In genomic region chr2:25983735-25984134, GRCh38 we compare ENCODE assay signal across 18 cellular contexts. TPM values are rescaled to one million over a fixed set of nuclear protein-coding genes. Genes with fewer than 3 reads are reported as not detected.
DNase-seq lines count a peak whose midpoint lies in the region; ATAC-seq and TF ChIP-seq lines count a peak whose summit lies in the region.
"Had no signal": no experiment of that assay in that cellular context is flagged by ENCODE, and none has a peak within 500 bp of the region (broad histone marks: within the 10 kb centered on the region; RNA-seq: fewer than 3 reads in every experiment).

No MANE protein-coding gene starts in this region.

- peaks cover 27% of the 10 kb centered on the region for H3K79me2 ChIP-seq in GM23338 (replicated peaks; ENCODE audit: insufficient read depth)

- H3K27me3 ChIP-seq in CD8-positive, alpha-beta T cell (ENCODE audit: insufficient read depth, low read length) = no peaks in the 10 kb centered on the region
- no peaks in the 10 kb centered on the region for H3K27me3 ChIP-seq in GM23338 (ENCODE audit: insufficient read depth)
- H3K27me3 ChIP-seq: BLaER1, thyroid gland had no signal

- peaks cover 10% of the 10 kb centered on the region; the same call in 1 of the 2 replicates for H4K20me1 ChIP-seq in GM23338 (replicated peaks; ENCODE audit: insufficient read depth)
- H4K20me1 ChIP-seq: BLaER1 had no signal

- H3K36me3 Mint-ChIP-seq in CD8-positive, alpha-beta T cell = no peaks in the 10 kb centered on the region
- peaks cover 27% of the 10 kb centered on the region for H3K36me3 Mint-ChIP-seq in GM23338 (ENCODE audit: low read depth)
- H3K36me3 Mint-ChIP-seq in central memory CD8-positive, alpha-beta T cell (ENCODE audit: insufficient read depth) = no peaks in the 10 kb centered on the region
- peaks cover 8% of the 10 kb centered on the region for H3K36me3 Mint-ChIP-seq in nephron (ENCODE audit: low read depth)

- H2AFZ ChIP-seq in GM23338 = peak overlapping the region; percentile 92

- no peak for TF ChIP-seq CTCF in CD8-positive, alpha-beta T cell (IDR thresholded peaks at IDR 0.05)
- TF ChIP-seq CTCF in GM23338 (conservative IDR thresholded peaks at IDR 0.05; ENCODE audit: low read depth in 2 of 2) (no peak), nephron (IDR thresholded peaks at IDR 0.05; ENCODE audit: unreplicated experiment in 3 of 3) (no peak)

- no peak overlapping the region for H3K27ac ChIP-seq in CD8-positive, alpha-beta T cell (ENCODE audit: low read depth, low read length)
- H3K27ac ChIP-seq in GM23338 (ENCODE audit: low read depth) = peak overlapping the region; percentile 97
- H3K27ac ChIP-seq: BLaER1, lower lobe of right lung, thyroid gland had no signal

- no peak overlapping the region for H3K4me3 ChIP-seq in CD8-positive, alpha-beta T cell (ENCODE audit: low read depth, low read length)
- peak overlapping the region; percentile 96; the same call in 1 of the 2 replicates for H3K4me3 ChIP-seq in GM23338
- H3K4me3 ChIP-seq: BLaER1, lower lobe of right lung, thyroid gland had no signal

- H3K9me3 Mint-ChIP-seq in CD8-positive, alpha-beta T cell = no peaks in the 10 kb centered on the region
- no peaks in the 10 kb centered on the region; the same call in 1 of the 3 replicates for H3K9me3 Mint-ChIP-seq in GM23338
- no peaks in the 10 kb centered on the region for H3K9me3 Mint-ChIP-seq in central memory CD8-positive, alpha-beta T cell
- no peaks in the 10 kb centered on the region for H3K9me3 Mint-ChIP-seq in nephron

- ATAC-seq in CD8-positive, alpha-beta T cell = no peak
- ATAC-seq in GM23338 = no peak
- no peak for ATAC-seq in central memory CD8-positive, alpha-beta T cell (replicated peaks; ENCODE audit: extremely low read depth, poor library complexity, severe bottlenecking)
- no peak for ATAC-seq in left colon
- ATAC-seq: lower lobe of right lung had no signal

- H3K4me1 ChIP-seq in CD8-positive, alpha-beta T cell (ENCODE audit: insufficient read depth, low read length) = peaks cover 11% of the 10 kb centered on the region
- H3K4me1 ChIP-seq in GM23338 (ENCODE audit: insufficient read depth) = peaks cover 24% of the 10 kb centered on the region

- no peak overlapping the region for H3K27ac Mint-ChIP-seq in CD8-positive, alpha-beta T cell
- no peak overlapping the region for H3K27ac Mint-ChIP-seq in GM23338
- peak overlapping the region; percentile 84 for H3K27ac Mint-ChIP-seq in central memory CD8-positive, alpha-beta T cell (ENCODE audit: low read depth)
- peak overlapping the region; percentile 71 to 91 (median 86) for H3K27ac Mint-ChIP-seq in nephron

- intact Hi-C loops in CD8-positive, alpha-beta T cell (cut with DNase I, micrococcal nuclease) = loop anchor here (2.0 to 10.0 kb wide), 7 partner anchors 51 to 1231 kb away; partner anchors contain the start of genes ADGRF3 (in 2 of the 2), DTNB (in 2 of the 2), SELENOI (in 2 of the 2) and ATRAID (in 1 of the 2)
- intact Hi-C loops in left colon (cut with DNase I, micrococcal nuclease) = no loop called here

- peaks cover 10% of the 10 kb centered on the region for H3K4me1 Mint-ChIP-seq in CD8-positive, alpha-beta T cell (ENCODE audit: low read depth)
- H3K4me1 Mint-ChIP-seq in GM23338 = peaks cover 33% of the 10 kb centered on the region
- peaks cover 27% of the 10 kb centered on the region for H3K4me1 Mint-ChIP-seq in central memory CD8-positive, alpha-beta T cell
- H3K4me1 Mint-ChIP-seq in nephron = peaks cover 24% of the 10 kb centered on the region

- peak overlapping the region; percentile 94; the same call in 1 of the 2 replicates for H3K4me2 ChIP-seq in GM23338
- H3K4me2 ChIP-seq: BLaER1, SK-N-SH had no signal

- no peaks in the 10 kb centered on the region; the same call in 1 of the 2 replicates for H3K9me2 ChIP-seq in GM23338 (ENCODE audit: insufficient read depth)
- H3K9me2 ChIP-seq: SK-N-SH had no signal

- CTCF ChIA-PET in CD8-positive, alpha-beta T cell (lab: Charles Lee) = interaction anchor here (0.6 to 1.6 kb wide), 2 partner anchors 161 to 219 kb away, joined by 4 to 6 read pairs; no protein-coding TSS in a partner anchor

- no peak for DNase-seq in CD8-positive, alpha-beta T cell
- DNase-seq in GM23338 (ENCODE audit: low spot score) (no peak), left colon (no peak), DMS 273 treated with DMSO at 0.1 percent for 48 hours (lab: John Stamatoyannopoulos, UW) (no peak), DMS79 treated with DMSO at 0.1 percent for 48 hours (lab: John Stamatoyannopoulos, UW) (no peak)
- DNase-seq in central memory CD8-positive, alpha-beta T cell (ENCODE audit: low spot score in 2 of 2) = no peak
- no peak for DNase-seq in stimulated activated CD4-positive, alpha-beta T cell treated with anti-CD3 and anti-CD28 coated beads, Interleukin-12 subunit alpha, Interleukin-12 subunit beta, amount 100 ng/mL, for 4 hours
- DNase-seq: activated T-cell treated with anti-CD3 and anti-CD28 coated beads, Interleukin-2, amount 50 U/mL, for 1 hour; central memory CD4-positive, alpha-beta T cell; effector CD8-positive, alpha-beta T cell; lower lobe of right lung; NCI-H1436; NCI-H446; NK-92 treated with Interleukin-12 subunit alpha and Interleukin-12 subunit beta, amount 100 ng/mL, for 24 hours; SK-N-SH; thyroid gland had no signal

- H3K9me3 ChIP-seq in CD8-positive, alpha-beta T cell (ENCODE audit: low read length) = no peaks in the 10 kb centered on the region
- H3K9me3 ChIP-seq: BLaER1, lower lobe of right lung, SK-N-SH, thyroid gland had no signal

- peaks cover 15% of the 10 kb centered on the region for H3F3A ChIP-seq in GM23338 (replicated peaks; ENCODE audit: low read depth)

- no peaks in the 10 kb centered on the region for H3K27me3 Mint-ChIP-seq in CD8-positive, alpha-beta T cell (ENCODE audit: low read depth)
- peaks cover 15% of the 10 kb centered on the region for H3K27me3 Mint-ChIP-seq in GM23338 (ENCODE audit: insufficient read depth, low read depth, poor library complexity)
- H3K27me3 Mint-ChIP-seq in central memory CD8-positive, alpha-beta T cell = no peaks in the 10 kb centered on the region
- no peaks in the 10 kb centered on the region for H3K27me3 Mint-ChIP-seq in nephron (ENCODE audit: low read depth)

- POLR2A ChIA-PET in CD8-positive, alpha-beta T cell (lab: Charles Lee) = no interaction called here

- no peaks in the 10 kb centered on the region for H3K36me3 ChIP-seq in CD8-positive, alpha-beta T cell (ENCODE audit: insufficient read depth, low read length)
- no peaks in the 10 kb centered on the region for H3K36me3 ChIP-seq in GM23338 (ENCODE audit: insufficient read depth)
- H3K36me3 ChIP-seq: BLaER1, lower lobe of right lung, thyroid gland had no signal

- peak overlapping the region; percentile 39 for H3K4me3 Mint-ChIP-seq in CD8-positive, alpha-beta T cell
- peak overlapping the region; percentile 79; the same call in 2 of the 3 replicates for H3K4me3 Mint-ChIP-seq in GM23338
- H3K4me3 Mint-ChIP-seq in central memory CD8-positive, alpha-beta T cell = peak overlapping the region; percentile 84
- peak overlapping the region; percentile 89 to 90 (median 90) for H3K4me3 Mint-ChIP-seq in nephron

TF ChIP-seq in GM23338, 12 proteins besides CTCF, POLR2A, EP300 and RAD21 (continues in another document):
- TF ChIP-seq ETS1 (IDR thresholded peaks at IDR 0.05) (no peak), NANOG (IDR thresholded peaks at IDR 0.05; ENCODE audit: borderline replicate concordance) (no peak), ZNF331 (CRISPR knock-in tag; IDR thresholded peaks at IDR 0.05; ENCODE audit: low read depth) (no peak), CREB1 (CRISPR knock-in tag; IDR thresholded peaks at IDR 0.05; ENCODE audit: low read depth) (no peak), ZNF114 (CRISPR knock-in tag; IDR thresholded peaks at IDR 0.05) (no peak), JUNB (IDR thresholded peaks at IDR 0.05; ENCODE audit: unreplicated experiment) (no peak)

RNA-seq across cellular contexts. Expression of gene KIF3C, which starts 1.4 kb away (rescaled TPM):
- 1 to 10 TPM; 1.5 to 2.3 TPM for total RNA-seq in CD8-positive, alpha-beta T cell
- 34.6 and 40.0 TPM in 2 replicates for total RNA-seq in GM23338 (2014; rRNA removed; shearing (Covaris generic))
- 14.9 and 16.7 TPM in 2 replicates for polyA plus RNA-seq in GM23338 (2016; fragmentation: Nextera tagmentation; extraction: Ambion mirVana)
- total RNA-seq in left colon = 1 to 10 TPM; 2.0 to 2.3 TPM

RNA-seq across cellular contexts. Expression of gene RAB10, which starts 50.1 kb away (rescaled TPM):
- total RNA-seq in CD8-positive, alpha-beta T cell = 10 to 100 TPM; 12.7 TPM
- 102 and 116 TPM in 2 replicates for total RNA-seq in GM23338 (2014; rRNA removed; shearing (Covaris generic))
- 119 and 143 TPM in 2 replicates for polyA plus RNA-seq in GM23338 (2016; fragmentation: Nextera tagmentation; extraction: Ambion mirVana)
- 100 to 1,000 TPM; 171 to 173 TPM for total RNA-seq in left colon

Comparison
In these comparisons a context has a peak if more than half of its experiments do, and no peak if none do; other contexts are left out.
1. H3K27ac Mint-ChIP-seq: peak in central memory CD8-positive, alpha-beta T cell (single experiment) and nephron (3 of 3); none in CD8-positive, alpha-beta T cell (single experiment) and GM23338 (single experiment).
2. H3K4me3 Mint-ChIP-seq: peak in every context shown above with its lines; median percentile 90 in nephron; 84 in central memory CD8-positive, alpha-beta T cell; 79 in GM23338; 39 in CD8-positive, alpha-beta T cell.
3. RNA of gene KIF3C, which starts 1.4 kb away (total RNA-seq): 34.6 to 40.0 TPM in GM23338; 2.0 to 2.3 TPM in left colon and 1.5 to 2.3 TPM in CD8-positive, alpha-beta T cell; every median in the first group is over 10 times any median in the second.
4. intact Hi-C loops: an anchor here in CD8-positive, alpha-beta T cell (2.0 to 10.0 kb wide); none called in left colon.